In the genomic region with DNA sequence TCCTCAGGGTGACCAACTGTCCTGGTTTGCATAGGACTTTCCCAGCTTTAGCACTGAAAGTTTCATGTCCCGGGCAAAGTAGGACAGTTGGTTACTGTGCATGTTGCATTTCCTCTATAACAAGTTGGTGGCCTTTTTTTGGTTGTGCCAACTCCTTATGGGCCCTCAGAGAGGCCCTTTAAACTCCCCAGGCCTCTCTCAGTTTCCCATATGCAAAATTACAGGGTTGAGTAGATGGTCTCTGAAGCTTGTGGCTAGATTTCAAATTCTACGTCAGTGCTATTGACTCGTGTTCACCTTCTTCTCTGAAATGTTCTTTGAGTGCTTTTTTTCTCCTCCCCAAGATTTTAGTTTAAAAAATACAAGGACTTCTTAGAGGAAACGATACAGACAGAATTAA, we compare ENCODE assay signal across 28 cellular contexts.
"Had no signal": no experiment of that assay in that cellular context is flagged by ENCODE, and none has a peak within 500 bp of the region (broad histone marks: within the 10 kb centered on the region; RNA-seq: fewer than 3 reads in every experiment).

No MANE protein-coding gene starts in this region.

- DNase-seq: activated CD4-positive, alpha-beta memory T cell treated with anti-CD3 and anti-CD28 coated beads, Interleukin-2, amount 10 ng/mL, durations not matched to agents 7 days and 5 days; activated CD4-positive, alpha-beta T cell treated with anti-CD3 and anti-CD28 coated beads for 1 hour; activated CD4-positive, alpha-beta T cell treated with anti-CD3 and anti-CD28 coated beads for 4 hours; activated CD4-positive, alpha-beta T cell treated with anti-CD3 and anti-CD28 coated beads, Interleukin-2, amount 10 ng/mL, durations not matched to agents 7 days and 5 days; activated CD4-positive, alpha-beta T cell treated with anti-CD3 and anti-CD28 coated beads, Interleukin-2, amount 50 U/mL, for 4 hours; activated CD8-positive, alpha-beta memory T cell treated with anti-CD3 and anti-CD28 coated beads, Interleukin-2, amount 50 U/mL, for 48 hours; activated gamma-delta T cell; activated naive CD4-positive, alpha-beta T cell; activated naive CD4-positive, alpha-beta T cell treated with anti-CD3 and anti-CD28 coated beads, Interleukin-2, amount 10 ng/mL, durations not matched to agents 7 days and 5 days; activated naive CD8-positive, alpha-beta T cell treated with anti-CD3 and anti-CD28 coated beads, Interleukin-2, amount 10 ng/mL, durations not matched to agents 7 days and 5 days; activated T-cell treated with anti-CD3 and anti-CD28 coated beads for 4 hours; activated T-cell treated with anti-CD3 and anti-CD28 coated beads, Interleukin-2, amount 50 U/mL, for 24 hours; activated T-cell treated with anti-CD3 and anti-CD28 coated beads, Interleukin-2, amount 50 U/mL, for 72 hours; cortex of kidney; dermis blood vessel endothelial cell; effector CD8-positive, alpha-beta T cell; endodermal cell; foreskin fibroblast; head of caudate nucleus; T-helper 2 cell had no signal

- H3K36me3 ChIP-seq: breast epithelium had no signal

- H3K9me3 ChIP-seq: ascending aorta, breast epithelium had no signal

- H3K4me1 ChIP-seq: ascending aorta, breast epithelium had no signal

- ATAC-seq: activated naive CD4-positive, alpha-beta T cell treated with anti-CD3 and anti-CD28 coated beads, Interleukin-2, amount 50 U/mL, for 72 hours; activated T-cell treated with anti-CD3 and anti-CD28 coated beads, Interleukin-2, amount 50 U/mL, for 72 hours; esophagus mucosa; WTC11 had no signal

- H3K27me3 ChIP-seq: ascending aorta, breast epithelium had no signal

- FAIRE-seq: colon, frontal cortex had no signal

- H3K4me3 ChIP-seq: ascending aorta, breast epithelium had no signal

- H3K27ac ChIP-seq: ascending aorta, breast epithelium, VCaP had no signal
